Comparison of ENCODE assay signal across 17 cellular contexts in the genomic region with DNA sequence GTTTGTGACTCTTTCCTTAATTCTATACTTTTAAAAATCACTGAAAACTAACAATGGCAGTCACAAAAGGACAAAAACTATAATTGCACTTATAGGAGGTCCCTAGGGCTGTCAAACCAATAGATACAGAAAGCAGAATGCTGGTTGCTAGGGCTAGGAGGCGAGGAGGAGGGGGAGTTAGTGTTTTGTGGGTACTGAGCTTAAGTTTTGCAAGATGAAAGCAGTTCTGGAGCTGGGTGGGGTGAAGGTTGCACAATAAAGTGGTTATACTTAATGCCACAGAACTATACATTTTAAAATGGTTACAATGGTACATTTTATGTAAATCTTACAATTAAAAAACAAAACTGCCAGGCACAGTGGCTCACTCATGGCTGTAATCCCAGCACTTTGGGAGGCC. TPM values are rescaled to one million over a fixed set of nuclear protein-coding genes. Genes with fewer than 3 reads are reported as not detected.
A peak's percentile ranks its signal among the peaks of the same experiment; 100 is the strongest.
DNase-seq lines count a peak whose midpoint lies in the region; TF ChIP-seq lines count a peak whose summit lies in the region.
"Had no signal": no experiment of that assay in that cellular context is flagged by ENCODE, and none has a peak within 500 bp of the region (broad histone marks: within the 10 kb centered on the region; RNA-seq: fewer than 3 reads in every experiment).

No MANE protein-coding gene starts in this region.

- TF ChIP-seq POLR2A in breast epithelium (IDR thresholded peaks at IDR 0.05): no peak

- H3K4me1 Mint-ChIP-seq in MCF 10A (ENCODE audit: insufficient read depth, unreplicated experiment): peaks cover 10% of the 10 kb centered on the region

- no peak overlapping the region for H3K27ac Mint-ChIP-seq in MCF 10A (ENCODE audit: low read depth, unreplicated experiment)

- BruUV-seq in MCF 10A (replicated peaks; lab: Mats Ljungman, UMichigan): no TSS peak

- peaks cover 5% of the 10 kb centered on the region for H3K36me3 Mint-ChIP-seq in MCF 10A (ENCODE audit: insufficient read depth, unreplicated experiment)

- TF ChIP-seq CTCF in MCF 10A (IDR thresholded peaks at IDR 0.05; ENCODE audit: unreplicated experiment): no peak
- no peak for TF ChIP-seq CTCF in breast epithelium (IDR thresholded peaks at IDR 0.05)

- H3K4me3 ChIP-seq in breast epithelium: no peak overlapping the region
- H3K4me3 ChIP-seq: GM23248 had no signal

- POLR2A ChIA-PET in MCF 10A (lab: Yijun Ruan, JAX): interaction anchor here (1.0 kb wide), 1 partner anchor 9 kb away, joined by 4 read pairs; no protein-coding TSS in a partner anchor

- no peaks in the 10 kb centered on the region for H3K9me3 Mint-ChIP-seq in MCF 10A (ENCODE audit: unreplicated experiment)

- intact Hi-C loops in MCF 10A (cut with micrococcal nuclease): no loop called here
- intact Hi-C loops in breast epithelium (cut with DNase I; ENCODE audit: low total_unique reads): no loop called here
- intact Hi-C loops in posterior cingulate gyrus (cut with DNase I): no loop called here

- H3K4me1 ChIP-seq in breast epithelium: no peaks in the 10 kb centered on the region

- CTCF ChIA-PET in MCF 10A (lab: Yijun Ruan, JAX): interaction anchor here (0.6 to 2.2 kb wide), 6 partner anchors 16 to 1552 kb away, joined by 3 to 4 read pairs (median 4); no protein-coding TSS in a partner anchor

- no peaks in the 10 kb centered on the region for H3K36me3 ChIP-seq in breast epithelium
- H3K36me3 ChIP-seq: brain microvascular endothelial cell had no signal

- no peaks in the 10 kb centered on the region for H3K9me3 ChIP-seq in breast epithelium

- no peaks in the 10 kb centered on the region for H3K27me3 ChIP-seq in breast epithelium
- H3K27me3 ChIP-seq: brain microvascular endothelial cell had no signal

- H3K27ac ChIP-seq in breast epithelium: no peak overlapping the region
- H3K27ac ChIP-seq: brain microvascular endothelial cell, GM23248 had no signal

- peak; percentile 51 for DNase-seq in MCF 10A (ENCODE audit: unreplicated experiment)
- no peak for DNase-seq in breast epithelium (ENCODE audit: low spot score in 2 of 2)
- DNase-seq in SIG-M5 treated with dmso at 0.1 percent for 504 hours (lab: John Stamatoyannopoulos, UW; ENCODE audit: unreplicated experiment): peak; percentile 91
- DNase-seq in fibroblast of peridontal ligament (ENCODE audit: extremely low read depth): peak; percentile 37
- no peak for DNase-seq in posterior cingulate gyrus
- DNase-seq in cerebellar cortex (ENCODE audit: low spot score): no peak
- no peak for DNase-seq in activated T-cell treated with anti-CD3 and anti-CD28 coated beads, Interleukin-2, amount 50 U/mL, for 1 hour
- DNase-seq in C1 segment of cervical spinal cord (lab: John Stamatoyannopoulos, UW): no peak
- DNase-seq: activated effector memory CD4-positive, alpha-beta T cell treated with anti-CD3 and anti-CD28 coated beads, Interleukin-2, amount 50 U/mL, for 16 hours; brain microvascular endothelial cell; DMS 273 treated with DMSO at 0.1 percent for 48 hours; effector memory CD4-positive, alpha-beta T cell; GM23248; islet precursor cell; NCI-H1694 treated with DMSO at 0.1 percent for 48 hours; NCI-H526 had no signal

- no peaks in the 10 kb centered on the region for H3K27me3 Mint-ChIP-seq in MCF 10A (ENCODE audit: insufficient read depth, unreplicated experiment)

- H3K4me3 Mint-ChIP-seq in MCF 10A (ENCODE audit: unreplicated experiment): no peak overlapping the region

RNA-seq across cellular contexts. Expression of gene NUBP1, which starts 27.3 kb away (rescaled TPM):
- total RNA-seq in MCF 10A (2022) (17.3 and 17.8 TPM in 2 replicates), breast epithelium (10 to 100 TPM; 19.7 to 32.1 (median 28.8) TPM)

RNA-seq across cellular contexts. Expression of gene TVP23A, which starts 47.7 kb away (rescaled TPM):
- total RNA-seq in MCF 10A (2022): not detected in 2 replicates
- 1 to 10 TPM in 1 of 3 donors, under 1 TPM in 1, not detected in 1; under 0.01 to 1.3 TPM for total RNA-seq in breast epithelium
- total RNA-seq: GM23248, osteocyte had no signal

Comparison
In these comparisons a context has a peak if more than half of its experiments do, and no peak if none do; other contexts are left out.
1. DNase-seq: peak in MCF 10A (single experiment), SIG-M5 treated with dmso at 0.1 percent for 504 hours (single experiment) and fibroblast of peridontal ligament (single experiment); none in breast epithelium (0 of 2), posterior cingulate gyrus (0 of 10), cerebellar cortex (single experiment), activated T-cell treated with anti-CD3 and anti-CD28 coated beads, Interleukin-2, amount 50 U/mL, for 1 hour (single experiment) and C1 segment of cervical spinal cord (0 of 14).